ENCODE assay signal across 3 cellular contexts in the genomic region with DNA sequence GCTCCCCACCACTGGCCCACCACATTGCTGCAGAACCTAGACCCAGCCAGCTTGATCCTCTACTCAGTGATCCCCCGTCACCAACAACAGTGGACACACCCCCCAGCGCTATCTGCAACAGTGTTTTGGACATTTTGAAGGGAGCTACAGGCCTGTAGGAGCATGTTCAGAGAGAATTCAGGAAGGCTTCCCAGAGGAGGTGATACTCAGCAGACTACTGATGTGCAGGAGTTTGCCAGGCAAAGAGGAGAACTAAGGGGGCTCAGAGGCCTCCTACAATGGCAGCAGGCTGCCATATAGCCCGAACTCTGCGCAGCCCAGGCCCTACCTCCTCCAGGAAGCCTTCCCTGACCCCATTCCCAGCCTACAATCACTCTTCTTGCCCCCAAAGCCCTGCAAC.
A peak's percentile ranks its signal among the peaks of the same experiment; 100 is the strongest.
TF ChIP-seq lines count a peak whose summit lies in the region.

No MANE protein-coding gene starts in this region.

TF ChIP-seq in SK-N-SH treated with all-trans-retinoic acid at 6 μM for 48 hours, 23 proteins besides CTCF, POLR2A, EP300 and RAD21:
- TF ChIP-seq ZFP3 (CRISPR knock-in tag; IDR thresholded peaks at IDR 0.05) (peak; percentile 91), TCF4 (CRISPR knock-in tag; IDR thresholded peaks at IDR 0.05; ENCODE audit: borderline replicate concordance) (no peak)

TF ChIP-seq in SK-N-SH, 30 proteins besides CTCF, POLR2A, EP300 and RAD21:
- TF ChIP-seq, protein P1, sequence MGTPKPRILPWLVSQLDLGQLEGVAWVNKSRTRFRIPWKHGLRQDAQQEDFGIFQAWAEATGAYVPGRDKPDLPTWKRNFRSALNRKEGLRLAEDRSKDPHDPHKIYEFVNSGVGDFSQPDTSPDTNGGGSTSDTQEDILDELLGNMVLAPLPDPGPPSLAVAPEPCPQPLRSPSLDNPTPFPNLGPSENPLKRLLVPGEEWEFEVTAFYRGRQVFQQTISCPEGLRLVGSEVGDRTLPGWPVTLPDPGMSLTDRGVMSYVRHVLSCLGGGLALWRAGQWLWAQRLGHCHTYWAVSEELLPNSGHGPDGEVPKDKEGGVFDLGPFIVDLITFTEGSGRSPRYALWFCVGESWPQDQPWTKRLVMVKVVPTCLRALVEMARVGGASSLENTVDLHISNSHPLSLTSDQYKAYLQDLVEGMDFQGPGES (IDR thresholded peaks at IDR 0.05; ENCODE audit: low read depth, low read length): no peak
- TF ChIP-seq SMC3 (IDR thresholded peaks at IDR 0.05; ENCODE audit: low read depth, low read length) (no peak), TEAD4 (IDR thresholded peaks at IDR 0.05; ENCODE audit: borderline replicate concordance, insufficient read depth) (no peak), JUND (IDR thresholded peaks at IDR 0.05) (no peak), ELF1 (IDR thresholded peaks at IDR 0.05) (no peak), POLR2AphosphoS5 (IDR thresholded peaks at IDR 0.05; ENCODE audit: low read depth, low read length) (no peak), TCF12 (IDR thresholded peaks at IDR 0.05) (no peak), REST (IDR thresholded peaks at IDR 0.05; ENCODE audit: low read depth, low read length) (no peak), FOXM1 (IDR thresholded peaks at IDR 0.05; ENCODE audit: low read depth) (no peak)
- TF ChIP-seq, protein P2, sequence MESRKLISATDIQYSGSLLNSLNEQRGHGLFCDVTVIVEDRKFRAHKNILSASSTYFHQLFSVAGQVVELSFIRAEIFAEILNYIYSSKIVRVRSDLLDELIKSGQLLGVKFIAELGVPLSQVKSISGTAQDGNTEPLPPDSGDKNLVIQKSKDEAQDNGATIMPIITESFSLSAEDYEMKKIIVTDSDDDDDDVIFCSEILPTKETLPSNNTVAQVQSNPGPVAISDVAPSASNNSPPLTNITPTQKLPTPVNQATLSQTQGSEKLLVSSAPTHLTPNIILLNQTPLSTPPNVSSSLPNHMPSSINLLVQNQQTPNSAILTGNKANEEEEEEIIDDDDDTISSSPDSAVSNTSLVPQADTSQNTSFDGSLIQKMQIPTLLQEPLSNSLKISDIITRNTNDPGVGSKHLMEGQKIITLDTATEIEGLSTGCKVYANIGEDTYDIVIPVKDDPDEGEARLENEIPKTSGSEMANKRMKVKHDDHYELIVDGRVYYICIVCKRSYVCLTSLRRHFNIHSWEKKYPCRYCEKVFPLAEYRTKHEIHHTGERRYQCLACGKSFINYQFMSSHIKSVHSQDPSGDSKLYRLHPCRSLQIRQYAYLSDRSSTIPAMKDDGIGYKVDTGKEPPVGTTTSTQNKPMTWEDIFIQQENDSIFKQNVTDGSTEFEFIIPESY (IDR thresholded peaks at IDR 0.05; ENCODE audit: borderline replicate concordance, low read depth): no peak
- TF ChIP-seq, protein P3, sequence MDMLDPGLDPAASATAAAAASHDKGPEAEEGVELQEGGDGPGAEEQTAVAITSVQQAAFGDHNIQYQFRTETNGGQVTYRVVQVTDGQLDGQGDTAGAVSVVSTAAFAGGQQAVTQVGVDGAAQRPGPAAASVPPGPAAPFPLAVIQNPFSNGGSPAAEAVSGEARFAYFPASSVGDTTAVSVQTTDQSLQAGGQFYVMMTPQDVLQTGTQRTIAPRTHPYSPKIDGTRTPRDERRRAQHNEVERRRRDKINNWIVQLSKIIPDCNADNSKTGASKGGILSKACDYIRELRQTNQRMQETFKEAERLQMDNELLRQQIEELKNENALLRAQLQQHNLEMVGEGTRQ (IDR thresholded peaks at IDR 0.05; ENCODE audit: borderline replicate concordance, low read depth, low read length): no peak

TF ChIP-seq in K562, 482 proteins besides CTCF, POLR2A, EP300 and RAD21:
- no peak for TF ChIP-seq CHD7 (IDR thresholded peaks at IDR 0.05; ENCODE audit: low read depth, low read length)
- TF ChIP-seq ZFP36 (IDR thresholded peaks at IDR 0.05; ENCODE audit: low read depth, low read length, partially characterized antibody): peak; percentile 78
